Comparison of ENCODE assay signal across 1 cellular context in the genomic region with DNA sequence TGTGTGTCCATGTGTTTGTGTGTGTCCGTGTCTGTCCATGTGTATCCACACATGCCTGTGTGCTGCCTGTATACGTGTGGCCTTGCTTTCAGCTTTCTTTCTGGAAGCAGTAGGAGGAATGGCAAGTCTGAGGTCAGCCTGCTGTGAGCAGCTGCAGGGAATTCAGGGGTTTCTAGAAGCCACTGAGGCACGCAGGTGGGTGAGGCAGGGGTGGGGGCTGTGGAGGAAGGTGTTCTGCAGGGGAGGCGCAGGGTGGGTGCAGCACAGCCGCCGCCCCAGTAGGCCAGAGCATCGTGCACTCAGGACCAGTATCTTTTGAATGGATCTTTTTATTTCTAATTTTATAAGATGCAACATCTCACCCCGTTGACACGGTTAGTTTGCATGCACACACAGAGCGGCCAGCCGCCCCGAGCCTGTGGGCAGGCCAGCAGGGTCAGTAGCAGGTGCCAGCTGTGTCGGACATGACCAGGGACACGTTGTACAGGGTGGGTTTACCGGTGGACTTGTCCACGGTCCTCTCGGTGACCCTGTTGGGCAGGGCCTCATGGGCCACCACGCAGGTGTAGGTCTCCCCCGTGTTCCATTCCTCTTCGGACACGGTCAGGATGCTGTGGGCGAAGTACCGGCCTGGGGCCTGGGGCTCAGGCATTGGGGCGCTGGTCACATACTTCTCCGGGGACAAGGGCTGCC.
TF ChIP-seq lines count a peak whose summit lies in the region.

No MANE protein-coding gene starts in this region.

TF ChIP-seq in HepG2, 621 proteins besides CTCF, POLR2A, EP300 and RAD21 (continued from another document):
- TF ChIP-seq GMEB1 (CRISPR knock-in tag; IDR thresholded peaks at IDR 0.05; ENCODE audit: borderline replicate concordance) (no peak), MIER3 (CRISPR knock-in tag; IDR thresholded peaks at IDR 0.05; ENCODE audit: borderline replicate concordance) (no peak), THAP7 (CRISPR knock-in tag; IDR thresholded peaks at IDR 0.05) (no peak), MATR3 (CRISPR knock-in tag; IDR thresholded peaks at IDR 0.05) (no peak), LRRFIP1 (CRISPR knock-in tag; conservative IDR thresholded peaks at IDR 0.05) (no peak), TBP (CRISPR knock-in tag; IDR thresholded peaks at IDR 0.05) (no peak), ZNF230 (CRISPR knock-in tag; IDR thresholded peaks at IDR 0.05) (no peak), NRL (CRISPR knock-in tag; IDR thresholded peaks at IDR 0.05; ENCODE audit: borderline replicate concordance) (no peak), MED1 (CRISPR knock-in tag; IDR thresholded peaks at IDR 0.05) (no peak), HMG20A (CRISPR knock-in tag; IDR thresholded peaks at IDR 0.05; ENCODE audit: borderline replicate concordance) (no peak)
- TF ChIP-seq, protein P1, sequence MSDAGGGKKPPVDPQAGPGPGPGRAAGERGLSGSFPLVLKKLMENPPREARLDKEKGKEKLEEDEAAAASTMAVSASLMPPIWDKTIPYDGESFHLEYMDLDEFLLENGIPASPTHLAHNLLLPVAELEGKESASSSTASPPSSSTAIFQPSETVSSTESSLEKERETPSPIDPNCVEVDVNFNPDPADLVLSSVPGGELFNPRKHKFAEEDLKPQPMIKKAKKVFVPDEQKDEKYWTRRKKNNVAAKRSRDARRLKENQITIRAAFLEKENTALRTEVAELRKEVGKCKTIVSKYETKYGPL (CRISPR knock-in tag; IDR thresholded peaks at IDR 0.05): no peak
- TF ChIP-seq, protein P2, sequence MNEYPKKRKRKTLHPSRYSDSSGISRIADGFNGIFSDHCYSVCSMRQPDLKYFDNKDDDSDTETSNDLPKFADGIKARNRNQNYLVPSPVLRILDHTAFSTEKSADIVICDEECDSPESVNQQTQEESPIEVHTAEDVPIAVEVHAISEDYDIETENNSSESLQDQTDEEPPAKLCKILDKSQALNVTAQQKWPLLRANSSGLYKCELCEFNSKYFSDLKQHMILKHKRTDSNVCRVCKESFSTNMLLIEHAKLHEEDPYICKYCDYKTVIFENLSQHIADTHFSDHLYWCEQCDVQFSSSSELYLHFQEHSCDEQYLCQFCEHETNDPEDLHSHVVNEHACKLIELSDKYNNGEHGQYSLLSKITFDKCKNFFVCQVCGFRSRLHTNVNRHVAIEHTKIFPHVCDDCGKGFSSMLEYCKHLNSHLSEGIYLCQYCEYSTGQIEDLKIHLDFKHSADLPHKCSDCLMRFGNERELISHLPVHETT (CRISPR knock-in tag; conservative IDR thresholded peaks at IDR 0.05): no peak
- TF ChIP-seq, protein P3, sequence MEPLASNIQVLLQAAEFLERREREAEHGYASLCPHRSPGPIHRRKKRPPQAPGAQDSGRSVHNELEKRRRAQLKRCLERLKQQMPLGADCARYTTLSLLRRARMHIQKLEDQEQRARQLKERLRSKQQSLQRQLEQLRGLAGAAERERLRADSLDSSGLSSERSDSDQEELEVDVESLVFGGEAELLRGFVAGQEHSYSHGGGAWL (CRISPR knock-in tag; IDR thresholded peaks at IDR 0.05): no peak
- TF ChIP-seq, protein P4, sequence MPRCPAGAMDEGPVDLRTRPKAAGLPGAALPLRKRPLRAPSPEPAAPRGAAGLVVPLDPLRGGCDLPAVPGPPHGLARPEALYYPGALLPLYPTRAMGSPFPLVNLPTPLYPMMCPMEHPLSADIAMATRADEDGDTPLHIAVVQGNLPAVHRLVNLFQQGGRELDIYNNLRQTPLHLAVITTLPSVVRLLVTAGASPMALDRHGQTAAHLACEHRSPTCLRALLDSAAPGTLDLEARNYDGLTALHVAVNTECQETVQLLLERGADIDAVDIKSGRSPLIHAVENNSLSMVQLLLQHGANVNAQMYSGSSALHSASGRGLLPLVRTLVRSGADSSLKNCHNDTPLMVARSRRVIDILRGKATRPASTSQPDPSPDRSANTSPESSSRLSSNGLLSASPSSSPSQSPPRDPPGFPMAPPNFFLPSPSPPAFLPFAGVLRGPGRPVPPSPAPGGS (CRISPR knock-in tag; IDR thresholded peaks at IDR 0.05): no peak
